ENCODE assay signal across 21 cellular contexts in the genomic region with DNA sequence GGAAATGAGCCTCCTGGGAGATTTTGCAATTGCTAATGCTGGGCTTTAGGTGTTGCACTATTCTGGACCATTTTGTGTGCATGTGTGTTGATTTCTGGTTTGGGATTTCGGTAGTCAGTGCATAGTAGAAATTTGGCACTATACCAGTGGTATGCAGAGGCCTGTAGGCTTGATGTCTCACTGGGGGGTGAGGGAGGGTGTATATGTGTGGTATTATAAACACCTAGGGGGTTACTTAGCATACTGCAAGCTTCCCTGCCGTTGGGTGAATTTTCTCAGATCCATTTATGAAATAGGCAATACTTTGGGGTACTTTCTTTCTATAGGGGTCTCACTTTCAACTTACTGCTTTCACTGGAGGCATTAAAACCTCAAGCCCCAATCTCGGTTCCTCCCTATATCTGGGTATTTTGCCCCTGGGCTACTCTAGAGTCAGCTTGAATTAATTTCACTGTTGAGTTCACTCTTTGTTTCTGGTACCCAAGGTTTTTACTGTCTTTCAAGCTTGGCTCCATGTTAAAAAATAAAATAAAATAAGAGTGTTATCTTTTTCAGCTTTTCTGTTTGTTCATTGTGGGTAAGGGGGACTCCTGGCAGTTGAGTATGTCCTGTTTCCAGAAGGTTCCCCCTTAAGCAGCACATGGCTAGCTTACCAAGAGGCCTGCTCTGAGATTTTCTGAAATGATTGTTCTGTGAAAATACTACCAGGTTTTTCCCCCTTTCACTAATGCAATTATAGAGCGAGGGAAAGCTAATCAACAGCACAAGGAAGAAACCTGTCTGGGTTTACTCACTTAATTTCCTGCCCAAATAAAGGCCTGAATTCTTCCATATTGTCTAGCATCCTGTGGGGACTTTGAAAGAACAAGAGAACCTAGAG. TPM values are rescaled to one million over a fixed set of nuclear protein-coding genes. Genes with fewer than 3 reads are reported as not detected.
DNase-seq lines count a peak whose midpoint lies in the region; ATAC-seq and TF ChIP-seq lines count a peak whose summit lies in the region.
"Had no signal": no experiment of that assay in that cellular context is flagged by ENCODE, and none has a peak within 500 bp of the region (broad histone marks: within the 10 kb centered on the region; RNA-seq: fewer than 3 reads in every experiment).

No MANE protein-coding gene starts in this region.

- H3K27ac Mint-ChIP-seq in WTC11 (no peak overlapping the region), endothelial cell (ENCODE audit: unreplicated experiment) (no peak overlapping the region)
- H3K27ac Mint-ChIP-seq: effector memory CD8-positive, alpha-beta T cell had no signal

- no peaks in the 10 kb centered on the region for H3K27me3 ChIP-seq in lower lobe of right lung (ENCODE audit: low read depth)
- H3K27me3 ChIP-seq: testis had no signal

- TF ChIP-seq CTCF in WTC11 (IDR thresholded peaks at IDR 0.05): no peak
- no peak for TF ChIP-seq CTCF in lower lobe of right lung (IDR thresholded peaks at IDR 0.05)
- TF ChIP-seq CTCF in endothelial cell (IDR thresholded peaks at IDR 0.05; ENCODE audit: unreplicated experiment): no peak

- H3K9me3 ChIP-seq in lower lobe of right lung: no peaks in the 10 kb centered on the region
- H3K9me3 ChIP-seq: testis had no signal

- intact Hi-C loops in lower lobe of right lung (cut with DNase I): no loop called here

- no peak for DNase-seq in WTC11 (ENCODE audit: low spot score)
- no peak for DNase-seq in lower lobe of right lung
- no peak for DNase-seq in DMS153 treated with DMSO at 0.1 percent for 48 hours (lab: John Stamatoyannopoulos, UW; ENCODE audit: unreplicated experiment)
- DNase-seq in endothelial cell (ENCODE audit: low spot score): no peak
- DNase-seq: activated CD8-positive, alpha-beta memory T cell treated with anti-CD3 and anti-CD28 coated beads for 24 hours; amniotic stem cell; central memory CD4-positive, alpha-beta T cell; effector memory CD8-positive, alpha-beta T cell; GF-D8; hypothalamus; NCI-H2029; NCI-H524 treated with DMSO at 0.1 percent for 48 hours; nucleus accumbens; right cardiac atrium; stimulated activated CD4-positive, alpha-beta T cell treated with anti-CD3 and anti-CD28 coated beads, Interleukin-2, amount 100 ng/mL, for 24 hours; testis; WERI-Rb-1 had no signal

- H3K4me3 ChIP-seq in lower lobe of right lung: no peak overlapping the region
- H3K4me3 ChIP-seq: testis had no signal

- H3K4me1 Mint-ChIP-seq in WTC11 (peaks cover 46% of the 10 kb centered on the region), endothelial cell (ENCODE audit: unreplicated experiment) (no peaks in the 10 kb centered on the region)

- CTCF ChIA-PET in WTC11 (lab: Charles Lee): interaction anchor here (1.3 to 2.9 kb wide), 2 partner anchors 12 to 98 kb away, joined by 4 to 10 read pairs; no protein-coding TSS in a partner anchor

- H3K27me3 Mint-ChIP-seq in WTC11 (ENCODE audit: low read depth) (no peaks in the 10 kb centered on the region), endothelial cell (ENCODE audit: unreplicated experiment) (peaks cover 2% of the 10 kb centered on the region)
- H3K27me3 Mint-ChIP-seq: effector memory CD8-positive, alpha-beta T cell had no signal

- POLR2A ChIA-PET in WTC11 (lab: Charles Lee): no interaction called here

- H3K4me1 ChIP-seq in lower lobe of right lung: no peaks in the 10 kb centered on the region

- H3K36me3 ChIP-seq in lower lobe of right lung: no peaks in the 10 kb centered on the region
- H3K36me3 ChIP-seq: WERI-Rb-1 had no signal

- H3K4me3 Mint-ChIP-seq in WTC11: no peak overlapping the region
- no peak overlapping the region for H3K4me3 Mint-ChIP-seq in endothelial cell (ENCODE audit: unreplicated experiment)
- H3K4me3 Mint-ChIP-seq: effector memory CD8-positive, alpha-beta T cell had no signal

- peak; percentile 74 for ATAC-seq in GM18907 (IDR thresholded peaks at IDR 0.05; ENCODE audit: unreplicated experiment)
- ATAC-seq in GM21529 (IDR thresholded peaks at IDR 0.05; ENCODE audit: unreplicated experiment): peak; percentile 71
- peak; percentile 64 for ATAC-seq in HG03103 (IDR thresholded peaks at IDR 0.05; ENCODE audit: low read depth, unreplicated experiment)
- ATAC-seq in WTC11: peak; percentile 45; the same call in 1 of the 2 replicates
- ATAC-seq in lower lobe of right lung: no peak
- ATAC-seq in GM19467 (IDR thresholded peaks at IDR 0.05; ENCODE audit: unreplicated experiment): no peak
- ATAC-seq: effector memory CD8-positive, alpha-beta T cell; right cardiac atrium had no signal

- H3K27ac ChIP-seq in lower lobe of right lung: no peak overlapping the region
- H3K27ac ChIP-seq: testis, WERI-Rb-1 had no signal

- H3K36me3 Mint-ChIP-seq in WTC11 (no peaks in the 10 kb centered on the region; the same call in 1 of the 2 replicates), endothelial cell (ENCODE audit: low read depth, unreplicated experiment) (no peaks in the 10 kb centered on the region)

- H3K9me3 Mint-ChIP-seq in WTC11: no peaks in the 10 kb centered on the region
- no peaks in the 10 kb centered on the region for H3K9me3 Mint-ChIP-seq in endothelial cell (ENCODE audit: unreplicated experiment)
- H3K9me3 Mint-ChIP-seq: effector memory CD8-positive, alpha-beta T cell had no signal

TF ChIP-seq in WTC11, 78 proteins besides CTCF, POLR2A, EP300 and RAD21 (continues in another document):
- TF ChIP-seq, protein P1, sequence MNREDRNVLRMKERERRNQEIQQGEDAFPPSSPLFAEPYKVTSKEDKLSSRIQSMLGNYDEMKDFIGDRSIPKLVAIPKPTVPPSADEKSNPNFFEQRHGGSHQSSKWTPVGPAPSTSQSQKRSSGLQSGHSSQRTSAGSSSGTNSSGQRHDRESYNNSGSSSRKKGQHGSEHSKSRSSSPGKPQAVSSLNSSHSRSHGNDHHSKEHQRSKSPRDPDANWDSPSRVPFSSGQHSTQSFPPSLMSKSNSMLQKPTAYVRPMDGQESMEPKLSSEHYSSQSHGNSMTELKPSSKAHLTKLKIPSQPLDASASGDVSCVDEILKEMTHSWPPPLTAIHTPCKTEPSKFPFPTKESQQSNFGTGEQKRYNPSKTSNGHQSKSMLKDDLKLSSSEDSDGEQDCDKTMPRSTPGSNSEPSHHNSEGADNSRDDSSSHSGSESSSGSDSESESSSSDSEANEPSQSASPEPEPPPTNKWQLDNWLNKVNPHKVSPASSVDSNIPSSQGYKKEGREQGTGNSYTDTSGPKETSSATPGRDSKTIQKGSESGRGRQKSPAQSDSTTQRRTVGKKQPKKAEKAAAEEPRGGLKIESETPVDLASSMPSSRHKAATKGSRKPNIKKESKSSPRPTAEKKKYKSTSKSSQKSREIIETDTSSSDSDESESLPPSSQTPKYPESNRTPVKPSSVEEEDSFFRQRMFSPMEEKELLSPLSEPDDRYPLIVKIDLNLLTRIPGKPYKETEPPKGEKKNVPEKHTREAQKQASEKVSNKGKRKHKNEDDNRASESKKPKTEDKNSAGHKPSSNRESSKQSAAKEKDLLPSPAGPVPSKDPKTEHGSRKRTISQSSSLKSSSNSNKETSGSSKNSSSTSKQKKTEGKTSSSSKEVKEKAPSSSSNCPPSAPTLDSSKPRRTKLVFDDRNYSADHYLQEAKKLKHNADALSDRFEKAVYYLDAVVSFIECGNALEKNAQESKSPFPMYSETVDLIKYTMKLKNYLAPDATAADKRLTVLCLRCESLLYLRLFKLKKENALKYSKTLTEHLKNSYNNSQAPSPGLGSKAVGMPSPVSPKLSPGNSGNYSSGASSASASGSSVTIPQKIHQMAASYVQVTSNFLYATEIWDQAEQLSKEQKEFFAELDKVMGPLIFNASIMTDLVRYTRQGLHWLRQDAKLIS (CRISPR knock-in tag; IDR thresholded peaks at IDR 0.05; ENCODE audit: borderline replicate concordance): no peak
- no peak for TF ChIP-seq SMAD4 (CRISPR knock-in tag; IDR thresholded peaks at IDR 0.05)
- TF ChIP-seq, protein P2, sequence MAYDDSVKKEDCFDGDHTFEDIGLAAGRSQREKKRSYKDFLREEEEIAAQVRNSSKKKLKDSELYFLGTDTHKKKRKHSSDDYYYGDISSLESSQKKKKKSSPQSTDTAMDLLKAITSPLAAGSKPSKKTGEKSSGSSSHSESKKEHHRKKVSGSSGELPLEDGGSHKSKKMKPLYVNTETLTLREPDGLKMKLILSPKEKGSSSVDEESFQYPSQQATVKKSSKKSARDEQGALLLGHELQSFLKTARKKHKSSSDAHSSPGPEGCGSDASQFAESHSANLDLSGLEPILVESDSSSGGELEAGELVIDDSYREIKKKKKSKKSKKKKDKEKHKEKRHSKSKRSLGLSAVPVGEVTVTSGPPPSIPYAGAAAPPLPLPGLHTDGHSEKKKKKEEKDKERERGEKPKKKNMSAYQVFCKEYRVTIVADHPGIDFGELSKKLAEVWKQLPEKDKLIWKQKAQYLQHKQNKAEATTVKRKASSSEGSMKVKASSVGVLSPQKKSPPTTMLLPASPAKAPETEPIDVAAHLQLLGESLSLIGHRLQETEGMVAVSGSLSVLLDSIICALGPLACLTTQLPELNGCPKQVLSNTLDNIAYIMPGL (CRISPR knock-in tag; IDR thresholded peaks at IDR 0.05): no peak
- no peak for TF ChIP-seq NFYB (CRISPR knock-in tag; conservative IDR thresholded peaks at IDR 0.05; ENCODE audit: low read depth)
- no peak for TF ChIP-seq RELA (CRISPR knock-in tag; IDR thresholded peaks at IDR 0.05; ENCODE audit: borderline replicate concordance)
- TF ChIP-seq, protein P3, sequence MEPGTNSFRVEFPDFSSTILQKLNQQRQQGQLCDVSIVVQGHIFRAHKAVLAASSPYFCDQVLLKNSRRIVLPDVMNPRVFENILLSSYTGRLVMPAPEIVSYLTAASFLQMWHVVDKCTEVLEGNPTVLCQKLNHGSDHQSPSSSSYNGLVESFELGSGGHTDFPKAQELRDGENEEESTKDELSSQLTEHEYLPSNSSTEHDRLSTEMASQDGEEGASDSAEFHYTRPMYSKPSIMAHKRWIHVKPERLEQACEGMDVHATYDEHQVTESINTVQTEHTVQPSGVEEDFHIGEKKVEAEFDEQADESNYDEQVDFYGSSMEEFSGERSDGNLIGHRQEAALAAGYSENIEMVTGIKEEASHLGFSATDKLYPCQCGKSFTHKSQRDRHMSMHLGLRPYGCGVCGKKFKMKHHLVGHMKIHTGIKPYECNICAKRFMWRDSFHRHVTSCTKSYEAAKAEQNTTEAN (CRISPR knock-in tag; IDR thresholded peaks at IDR 0.05): no peak

RNA-seq across cellular contexts. Expression of a gene that starts 45.8 kb away (rescaled TPM):
- 12.5 to 21.4 TPM (median 12.9 TPM) in 3 replicates for total RNA-seq in WTC11 (2021)
- 24.1 TPM for total RNA-seq in lower lobe of right lung
- total RNA-seq in endothelial cell (ENCODE audit: unreplicated experiment): 7.3 TPM

Comparison
In these comparisons a context has a peak if more than half of its experiments do, and no peak if none do; other contexts are left out.
1. ATAC-seq: peak in GM18907 (single experiment), GM21529 (single experiment), HG03103 (single experiment) and WTC11 (single experiment); none in lower lobe of right lung (0 of 2) and GM19467 (single experiment).